Comparison of ENCODE assay signal across 1 cellular context in the genomic region with DNA sequence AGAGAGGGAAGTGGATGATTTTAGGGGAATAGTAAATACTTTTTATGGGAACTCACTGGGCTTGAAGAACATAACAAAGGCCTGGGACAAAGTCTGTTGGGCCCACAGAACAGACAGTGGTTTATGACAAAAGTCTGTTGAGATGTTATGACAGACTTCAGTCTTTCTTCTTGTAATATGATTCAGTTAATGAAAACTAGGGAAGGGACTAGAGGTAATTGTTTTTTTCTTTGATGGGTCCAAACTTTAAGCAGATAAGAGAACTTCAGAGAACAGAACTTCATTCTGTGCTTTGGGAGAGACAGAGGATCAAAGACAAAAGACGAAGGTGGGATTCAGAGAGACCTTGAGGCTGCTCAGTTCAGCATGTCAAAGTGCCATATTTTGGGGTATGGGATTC.
TF ChIP-seq lines count a peak whose summit lies in the region.

No MANE protein-coding gene starts in this region.

TF ChIP-seq in HepG2, 621 proteins besides CTCF, POLR2A, EP300 and RAD21 (continued from another document):
- TF ChIP-seq, protein P1, sequence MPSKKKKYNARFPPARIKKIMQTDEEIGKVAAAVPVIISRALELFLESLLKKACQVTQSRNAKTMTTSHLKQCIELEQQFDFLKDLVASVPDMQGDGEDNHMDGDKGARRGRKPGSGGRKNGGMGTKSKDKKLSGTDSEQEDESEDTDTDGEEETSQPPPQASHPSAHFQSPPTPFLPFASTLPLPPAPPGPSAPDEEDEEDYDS (CRISPR knock-in tag; IDR thresholded peaks at IDR 0.05) = no peak
- TF ChIP-seq PCBP2 (optimal IDR thresholded peaks at IDR 0.05; ENCODE audit: low read depth, low read length, poor library complexity, severe bottlenecking) = no peak
- TF ChIP-seq ZNF816 (CRISPR knock-in tag; IDR thresholded peaks at IDR 0.05; ENCODE audit: borderline replicate concordance) = no peak
- no peak for TF ChIP-seq ZBTB7A (CRISPR knock-in tag; IDR thresholded peaks at IDR 0.05)
- no peak for TF ChIP-seq NFKB2 (CRISPR knock-in tag; IDR thresholded peaks at IDR 0.05; ENCODE audit: borderline replicate concordance)
- TF ChIP-seq ETV5 (CRISPR knock-in tag; IDR thresholded peaks at IDR 0.05; ENCODE audit: borderline replicate concordance) = no peak
- no peak for TF ChIP-seq SOX6 (IDR thresholded peaks at IDR 0.05)
- TF ChIP-seq SOX6 (CRISPR knock-in tag; IDR thresholded peaks at IDR 0.05) = peak; percentile 53
- TF ChIP-seq ZNF280B (CRISPR knock-in tag; IDR thresholded peaks at IDR 0.05; ENCODE audit: borderline replicate concordance) = no peak
- TF ChIP-seq ZNF3 (CRISPR knock-in tag; IDR thresholded peaks at IDR 0.05) = no peak
- TF ChIP-seq BRCA1 (CRISPR knock-in tag; IDR thresholded peaks at IDR 0.05) = no peak
- no peak for TF ChIP-seq RBFOX2 (IDR thresholded peaks at IDR 0.05; ENCODE audit: low read depth, low read length)
- no peak for TF ChIP-seq ARNTL (CRISPR knock-in tag; IDR thresholded peaks at IDR 0.05)
- TF ChIP-seq, protein P2, sequence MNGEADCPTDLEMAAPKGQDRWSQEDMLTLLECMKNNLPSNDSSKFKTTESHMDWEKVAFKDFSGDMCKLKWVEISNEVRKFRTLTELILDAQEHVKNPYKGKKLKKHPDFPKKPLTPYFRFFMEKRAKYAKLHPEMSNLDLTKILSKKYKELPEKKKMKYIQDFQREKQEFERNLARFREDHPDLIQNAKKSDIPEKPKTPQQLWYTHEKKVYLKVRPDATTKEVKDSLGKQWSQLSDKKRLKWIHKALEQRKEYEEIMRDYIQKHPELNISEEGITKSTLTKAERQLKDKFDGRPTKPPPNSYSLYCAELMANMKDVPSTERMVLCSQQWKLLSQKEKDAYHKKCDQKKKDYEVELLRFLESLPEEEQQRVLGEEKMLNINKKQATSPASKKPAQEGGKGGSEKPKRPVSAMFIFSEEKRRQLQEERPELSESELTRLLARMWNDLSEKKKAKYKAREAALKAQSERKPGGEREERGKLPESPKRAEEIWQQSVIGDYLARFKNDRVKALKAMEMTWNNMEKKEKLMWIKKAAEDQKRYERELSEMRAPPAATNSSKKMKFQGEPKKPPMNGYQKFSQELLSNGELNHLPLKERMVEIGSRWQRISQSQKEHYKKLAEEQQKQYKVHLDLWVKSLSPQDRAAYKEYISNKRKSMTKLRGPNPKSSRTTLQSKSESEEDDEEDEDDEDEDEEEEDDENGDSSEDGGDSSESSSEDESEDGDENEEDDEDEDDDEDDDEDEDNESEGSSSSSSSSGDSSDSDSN (CRISPR knock-in tag; IDR thresholded peaks at IDR 0.05) = no peak
- TF ChIP-seq ZFP90 (CRISPR knock-in tag; IDR thresholded peaks at IDR 0.05; ENCODE audit: borderline replicate concordance) = no peak
- TF ChIP-seq SOX13 (IDR thresholded peaks at IDR 0.05) = no peak
- TF ChIP-seq SOX13 (CRISPR knock-in tag; conservative IDR thresholded peaks at IDR 0.05 in 1 of 2, IDR thresholded peaks at IDR 0.05 in 1 of 2) = peak in 1 of 2 experiments; percentile 67; a peak in 2 of 4 replicates
- TF ChIP-seq, protein P3, sequence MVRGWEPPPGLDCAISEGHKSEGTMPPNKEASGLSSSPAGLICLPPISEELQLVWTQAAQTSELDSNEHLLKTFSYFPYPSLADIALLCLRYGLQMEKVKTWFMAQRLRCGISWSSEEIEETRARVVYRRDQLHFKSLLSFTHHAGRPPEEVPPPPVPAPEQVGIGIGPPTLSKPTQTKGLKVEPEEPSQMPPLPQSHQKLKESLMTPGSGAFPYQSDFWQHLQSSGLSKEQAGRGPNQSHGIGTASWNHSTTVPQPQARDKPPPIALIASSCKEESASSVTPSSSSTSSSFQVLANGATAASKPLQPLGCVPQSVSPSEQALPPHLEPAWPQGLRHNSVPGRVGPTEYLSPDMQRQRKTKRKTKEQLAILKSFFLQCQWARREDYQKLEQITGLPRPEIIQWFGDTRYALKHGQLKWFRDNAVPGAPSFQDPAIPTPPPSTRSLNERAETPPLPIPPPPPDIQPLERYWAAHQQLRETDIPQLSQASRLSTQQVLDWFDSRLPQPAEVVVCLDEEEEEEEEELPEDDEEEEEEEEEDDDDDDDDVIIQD (CRISPR knock-in tag; IDR thresholded peaks at IDR 0.05; ENCODE audit: low read depth) = no peak
- no peak for TF ChIP-seq ASH2L (IDR thresholded peaks at IDR 0.05; ENCODE audit: insufficient read length, low read depth, low read length)
